ENCODE assay signal across 10 cellular contexts in the genomic region with DNA sequence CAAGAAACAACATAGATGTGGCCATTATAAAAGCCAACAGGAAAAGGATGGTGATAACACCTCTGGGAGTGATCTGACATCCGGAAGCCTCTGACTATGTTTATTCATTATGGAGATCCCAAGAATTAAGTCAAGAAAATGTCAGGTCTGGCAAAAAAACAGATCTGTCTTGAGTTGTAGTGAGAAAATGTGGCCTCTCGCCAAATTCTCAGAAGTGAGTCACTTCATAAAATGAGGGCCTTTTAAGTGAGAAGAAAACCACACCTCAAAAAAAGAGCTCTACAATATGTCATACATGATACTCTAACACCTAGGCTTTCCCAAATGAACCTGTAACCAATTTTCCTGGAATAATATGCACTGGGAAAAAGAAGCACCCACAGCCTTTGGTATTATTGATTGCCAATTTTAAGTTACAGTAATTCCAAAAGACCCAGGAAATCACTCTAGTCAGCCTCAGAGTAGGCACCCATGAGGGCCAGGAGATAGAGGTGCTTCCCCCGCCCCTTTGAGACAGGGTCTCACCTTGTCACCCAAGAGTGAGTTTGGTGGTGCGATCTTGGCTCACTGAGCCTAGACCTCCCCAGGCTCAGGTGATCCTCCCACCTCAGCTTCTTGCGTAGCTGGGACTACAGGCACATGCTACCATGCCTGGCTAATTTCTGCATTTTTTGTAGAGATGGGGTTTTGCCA. TPM values are rescaled to one million over a fixed set of nuclear protein-coding genes. Genes with fewer than 3 reads are reported as not detected.
A peak's percentile ranks its signal among the peaks of the same experiment; 100 is the strongest.
DNase-seq lines count a peak whose midpoint lies in the region; TF ChIP-seq lines count a peak whose summit lies in the region.
"Had no signal": no experiment of that assay in that cellular context is flagged by ENCODE, and none has a peak within 500 bp of the region (broad histone marks: within the 10 kb centered on the region; RNA-seq: fewer than 3 reads in every experiment).

No MANE protein-coding gene starts in this region.

- peaks cover 7% of the 10 kb centered on the region for H3K27me3 Mint-ChIP-seq in neural progenitor cell (ENCODE audit: insufficient read depth, low read depth)

- no peaks in the 10 kb centered on the region for H3K27me3 ChIP-seq in Loucy (ENCODE audit: insufficient read depth, low read length, poor library complexity, severe bottlenecking)
- no peaks in the 10 kb centered on the region for H3K27me3 ChIP-seq in neural progenitor cell

- no peak overlapping the region for H3K27ac ChIP-seq in neural progenitor cell

- H3K4me1 ChIP-seq in Loucy (ENCODE audit: insufficient read depth, low read length, poor library complexity, severe bottlenecking) (peaks cover 78% of the 10 kb centered on the region), neural progenitor cell (no peaks in the 10 kb centered on the region)

- no peaks in the 10 kb centered on the region for H4K20me1 ChIP-seq in Loucy (ENCODE audit: insufficient read depth, low read length, poor library complexity, severe bottlenecking)
- no peaks in the 10 kb centered on the region for H4K20me1 ChIP-seq in neural progenitor cell (ENCODE audit: low read depth)

- H3K36me3 Mint-ChIP-seq in neural progenitor cell, result no peaks in the 10 kb centered on the region

- H2AFZ ChIP-seq in Loucy (ENCODE audit: low read length), result no peak overlapping the region
- no peak overlapping the region for H2AFZ ChIP-seq in neural progenitor cell (replicated peaks)

- H3K4me3 ChIP-seq in Loucy (ENCODE audit: low read length, poor library complexity, severe bottlenecking) (no peak overlapping the region), epithelial cell of esophagus (ENCODE audit: low read length) (no peak overlapping the region), neural progenitor cell (no peak overlapping the region)

- TF ChIP-seq CTCF in Loucy (conservative IDR thresholded peaks at IDR 0.05; ENCODE audit: low read length) (no peak), epithelial cell of esophagus (IDR thresholded peaks at IDR 0.05; ENCODE audit: insufficient read depth, low read depth, low read length, missing control alignments) (no peak), neural progenitor cell (IDR thresholded peaks at IDR 0.05) (no peak)

- H3K36me3 ChIP-seq in Loucy (ENCODE audit: insufficient read depth, low read length) (no peaks in the 10 kb centered on the region), neural progenitor cell (no peaks in the 10 kb centered on the region)

- DNase-seq in activated CD4-positive, alpha-beta T cell treated with anti-CD3 and anti-CD28 coated beads, Interleukin-2, amount 50 U/mL, for 1 hour, result peak; percentile 20
- DNase-seq in epithelial cell of esophagus (ENCODE audit: low read depth) (peak; percentile 82), SIG-M5 treated with dmso at 0.1 percent for 504 hours (lab: John Stamatoyannopoulos, UW; ENCODE audit: unreplicated experiment) (no peak), neural progenitor cell (ENCODE audit: low spot score) (no peak), DMS53 (lab: John Stamatoyannopoulos, UW) (no peak), NCI-H2029 (lab: John Stamatoyannopoulos, UW) (no peak)
- peak; percentile 74 for DNase-seq in stimulated activated CD4-positive, alpha-beta T cell treated with anti-CD3 and anti-CD28 coated beads, Interleukin-4, amount 100 ng/mL, for 24 hours

- no peak overlapping the region for H3K9ac ChIP-seq in Loucy (ENCODE audit: low read depth, low read length, poor library complexity, severe bottlenecking)
- H3K9ac ChIP-seq in neural progenitor cell, result no peak overlapping the region

- H3K4me1 Mint-ChIP-seq in neural progenitor cell, result no peaks in the 10 kb centered on the region
- H3K4me1 Mint-ChIP-seq: neural crest cell had no signal

- H3K9me3 ChIP-seq in Loucy (ENCODE audit: insufficient read depth, low read depth, low read length), result no peaks in the 10 kb centered on the region
- H3K9me3 ChIP-seq in neural progenitor cell (ENCODE audit: low read depth), result no peaks in the 10 kb centered on the region

- no peaks in the 10 kb centered on the region for H3K9me2 ChIP-seq in Loucy (replicated peaks; ENCODE audit: low read depth, low read length)

- peak overlapping the region; percentile 22 for H3K4me2 ChIP-seq in Loucy (ENCODE audit: low read depth, low read length, poor library complexity, severe bottlenecking)
- no peak overlapping the region for H3K4me2 ChIP-seq in neural progenitor cell

- H3K27ac Mint-ChIP-seq in neural progenitor cell, result no peak overlapping the region

- peaks cover 12% of the 10 kb centered on the region for H3K9me3 Mint-ChIP-seq in neural progenitor cell

- H3K79me2 ChIP-seq in Loucy (ENCODE audit: insufficient read depth, low read length), result no peaks in the 10 kb centered on the region
- H3K79me2 ChIP-seq in neural progenitor cell (ENCODE audit: low read depth), result no peaks in the 10 kb centered on the region

- no peaks in the 10 kb centered on the region; the same call in 1 of the 2 replicates for H3F3A ChIP-seq in Loucy (ENCODE audit: low read depth)
- H3F3A ChIP-seq in neural progenitor cell (ENCODE audit: low read depth), result no peaks in the 10 kb centered on the region

- H3K4me3 Mint-ChIP-seq in neural progenitor cell, result no peak overlapping the region
- H3K4me3 Mint-ChIP-seq: neural crest cell had no signal

RNA-seq across cellular contexts. Expression of gene CCR3, which starts 38.0 kb away (rescaled TPM):
- total RNA-seq in neural progenitor cell (ENCODE audit: low replicate concordance), result not detected in 2 replicates
- total RNA-seq: epithelial cell of proximal tubule, neural crest cell had no signal

Comparison
In these comparisons a context has a peak if more than half of its experiments do, and no peak if none do; other contexts are left out.
1. DNase-seq: peak in activated CD4-positive, alpha-beta T cell treated with anti-CD3 and anti-CD28 coated beads, Interleukin-2, amount 50 U/mL, for 1 hour (single experiment), epithelial cell of esophagus (single experiment) and stimulated activated CD4-positive, alpha-beta T cell treated with anti-CD3 and anti-CD28 coated beads, Interleukin-4, amount 100 ng/mL, for 24 hours (single experiment); none in SIG-M5 treated with dmso at 0.1 percent for 504 hours (single experiment), neural progenitor cell (single experiment), DMS53 (single experiment) and NCI-H2029 (single experiment).